Comparison of ENCODE assay signal across 12 cellular contexts in the genomic region with DNA sequence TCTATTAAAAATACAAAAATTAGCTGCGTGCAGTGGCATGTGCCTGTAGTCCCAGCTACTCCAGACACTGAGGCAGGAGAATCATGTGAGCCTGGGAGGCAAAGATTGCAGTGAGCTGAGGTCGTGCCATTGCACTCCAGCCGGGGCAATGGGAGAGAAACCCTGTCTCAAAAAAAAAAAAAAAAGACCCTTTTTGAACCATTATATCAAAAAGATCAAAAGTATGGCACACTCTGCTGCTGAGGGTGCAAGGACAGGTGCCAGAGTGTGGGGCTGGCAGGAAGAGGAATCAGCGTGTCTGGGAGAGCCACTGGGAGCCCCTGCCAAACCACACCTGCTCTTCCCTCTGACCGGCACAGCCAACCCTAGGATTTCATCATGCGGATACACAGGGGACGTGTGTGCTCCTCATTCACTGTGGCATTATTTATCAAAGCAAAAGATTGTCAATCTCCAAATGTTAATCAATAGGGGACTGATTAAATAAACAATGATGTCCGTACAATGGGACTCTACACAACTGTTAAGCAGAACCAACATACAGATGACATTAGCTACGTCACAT.
"Had no signal": no experiment of that assay in that cellular context is flagged by ENCODE, and none has a peak within 500 bp of the region (broad histone marks: within the 10 kb centered on the region; RNA-seq: fewer than 3 reads in every experiment).

No MANE protein-coding gene starts in this region.

- H3K4me3 ChIP-seq: cardiac muscle cell, gastrocnemius medialis, heart right ventricle, left lung, skin epidermis, thoracic aorta, uterus had no signal

- H3K9me3 ChIP-seq: gastrocnemius medialis, heart right ventricle, left lung, thoracic aorta, uterus had no signal

- H3K4me3 Mint-ChIP-seq: nephron progenitor cell; stimulated activated naive CD8-positive, alpha-beta T cell treated with anti-CD3 and anti-CD28 coated beads, Interleukin-15, amount 100 ng/mL, for 72 hours had no signal

- ATAC-seq: gastrocnemius medialis; stimulated activated naive CD8-positive, alpha-beta T cell treated with anti-CD3 and anti-CD28 coated beads, Interleukin-15, amount 100 ng/mL, for 72 hours had no signal

- H3K27ac ChIP-seq: cardiac muscle cell, gastrocnemius medialis, heart right ventricle, left lung, skin epidermis, thoracic aorta, uterus had no signal

- H3K9me3 Mint-ChIP-seq: nephron progenitor cell; stimulated activated naive CD8-positive, alpha-beta T cell treated with anti-CD3 and anti-CD28 coated beads, Interleukin-15, amount 100 ng/mL, for 72 hours had no signal

- H3K27ac Mint-ChIP-seq: nephron progenitor cell had no signal

- H3K36me3 ChIP-seq: cardiac muscle cell, gastrocnemius medialis, heart right ventricle, left lung, thoracic aorta, uterus had no signal

- DNase-seq: activated CD4-positive, alpha-beta T cell treated with anti-CD3 and anti-CD28 coated beads, Interleukin-2, amount 50 U/mL, for 1 hour; effector CD4-positive, alpha-beta T cell; heart right ventricle; nephron progenitor cell; stimulated activated CD4-positive, alpha-beta T cell treated with anti-CD3 and anti-CD28 coated beads, Interleukin-4, amount 100 ng/mL, for 4 hours; stimulated activated naive CD8-positive, alpha-beta T cell treated with anti-CD3 and anti-CD28 coated beads, Interleukin-15, amount 100 ng/mL, for 72 hours had no signal

- H3K27me3 ChIP-seq: gastrocnemius medialis, left lung, uterus had no signal

- H3K4me1 ChIP-seq: uterus had no signal
